ENCODE assay signal across 1 cellular context in genomic region chr2:234550511-234551107, GRCh38.
TF ChIP-seq lines count a peak whose summit lies in the region.

No MANE protein-coding gene starts in this region.

TF ChIP-seq in HepG2, 621 proteins besides CTCF, POLR2A, EP300 and RAD21 (continued from another document and continues in another):
- TF ChIP-seq, protein P1, sequence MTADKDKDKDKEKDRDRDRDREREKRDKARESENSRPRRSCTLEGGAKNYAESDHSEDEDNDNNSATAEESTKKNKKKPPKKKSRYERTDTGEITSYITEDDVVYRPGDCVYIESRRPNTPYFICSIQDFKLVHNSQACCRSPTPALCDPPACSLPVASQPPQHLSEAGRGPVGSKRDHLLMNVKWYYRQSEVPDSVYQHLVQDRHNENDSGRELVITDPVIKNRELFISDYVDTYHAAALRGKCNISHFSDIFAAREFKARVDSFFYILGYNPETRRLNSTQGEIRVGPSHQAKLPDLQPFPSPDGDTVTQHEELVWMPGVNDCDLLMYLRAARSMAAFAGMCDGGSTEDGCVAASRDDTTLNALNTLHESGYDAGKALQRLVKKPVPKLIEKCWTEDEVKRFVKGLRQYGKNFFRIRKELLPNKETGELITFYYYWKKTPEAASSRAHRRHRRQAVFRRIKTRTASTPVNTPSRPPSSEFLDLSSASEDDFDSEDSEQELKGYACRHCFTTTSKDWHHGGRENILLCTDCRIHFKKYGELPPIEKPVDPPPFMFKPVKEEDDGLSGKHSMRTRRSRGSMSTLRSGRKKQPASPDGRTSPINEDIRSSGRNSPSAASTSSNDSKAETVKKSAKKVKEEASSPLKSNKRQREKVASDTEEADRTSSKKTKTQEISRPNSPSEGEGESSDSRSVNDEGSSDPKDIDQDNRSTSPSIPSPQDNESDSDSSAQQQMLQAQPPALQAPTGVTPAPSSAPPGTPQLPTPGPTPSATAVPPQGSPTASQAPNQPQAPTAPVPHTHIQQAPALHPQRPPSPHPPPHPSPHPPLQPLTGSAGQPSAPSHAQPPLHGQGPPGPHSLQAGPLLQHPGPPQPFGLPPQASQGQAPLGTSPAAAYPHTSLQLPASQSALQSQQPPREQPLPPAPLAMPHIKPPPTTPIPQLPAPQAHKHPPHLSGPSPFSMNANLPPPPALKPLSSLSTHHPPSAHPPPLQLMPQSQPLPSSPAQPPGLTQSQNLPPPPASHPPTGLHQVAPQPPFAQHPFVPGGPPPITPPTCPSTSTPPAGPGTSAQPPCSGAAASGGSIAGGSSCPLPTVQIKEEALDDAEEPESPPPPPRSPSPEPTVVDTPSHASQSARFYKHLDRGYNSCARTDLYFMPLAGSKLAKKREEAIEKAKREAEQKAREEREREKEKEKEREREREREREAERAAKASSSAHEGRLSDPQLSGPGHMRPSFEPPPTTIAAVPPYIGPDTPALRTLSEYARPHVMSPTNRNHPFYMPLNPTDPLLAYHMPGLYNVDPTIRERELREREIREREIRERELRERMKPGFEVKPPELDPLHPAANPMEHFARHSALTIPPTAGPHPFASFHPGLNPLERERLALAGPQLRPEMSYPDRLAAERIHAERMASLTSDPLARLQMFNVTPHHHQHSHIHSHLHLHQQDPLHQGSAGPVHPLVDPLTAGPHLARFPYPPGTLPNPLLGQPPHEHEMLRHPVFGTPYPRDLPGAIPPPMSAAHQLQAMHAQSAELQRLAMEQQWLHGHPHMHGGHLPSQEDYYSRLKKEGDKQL (CRISPR knock-in tag; IDR thresholded peaks at IDR 0.05; ENCODE audit: low read depth) = no peak
- TF ChIP-seq HOXA5 (CRISPR knock-in tag; IDR thresholded peaks at IDR 0.05) (no peak), CBFB (CRISPR knock-in tag; IDR thresholded peaks at IDR 0.05) (peak; percentile 75; the same call in 1 of the 2 replicates), DMTF1 (CRISPR knock-in tag; IDR thresholded peaks at IDR 0.05) (no peak), AFF4 (CRISPR knock-in tag; IDR thresholded peaks at IDR 0.05) (no peak), IRF2 (CRISPR knock-in tag; IDR thresholded peaks at IDR 0.05) (0 out of 2 replicates have a peak, but pooled peaks have one; percentile 30), BCLAF1 (IDR thresholded peaks at IDR 0.05) (no peak), ZNF362 (CRISPR knock-in tag; IDR thresholded peaks at IDR 0.05; ENCODE audit: borderline replicate concordance) (no peak), NR1H2 (CRISPR knock-in tag; IDR thresholded peaks at IDR 0.05; ENCODE audit: borderline replicate concordance, low read depth) (no peak), NR2F6 (IDR thresholded peaks at IDR 0.05) (no peak), NR2F6 (CRISPR knock-in tag; IDR thresholded peaks at IDR 0.05) (0 out of 2 replicates have a peak, but pooled peaks have one; percentile 33), REPIN1 (CRISPR knock-in tag; IDR thresholded peaks at IDR 0.05; ENCODE audit: borderline replicate concordance, low read depth) (peak; percentile 74), ZNF775 (CRISPR knock-in tag; IDR thresholded peaks at IDR 0.05; ENCODE audit: borderline replicate concordance) (no peak), MEIS2 (CRISPR knock-in tag; IDR thresholded peaks at IDR 0.05) (no peak), ZNF10 (CRISPR knock-in tag; IDR thresholded peaks at IDR 0.05; ENCODE audit: borderline replicate concordance, low read depth) (no peak), ZMYM3 (CRISPR knock-in tag; IDR thresholded peaks at IDR 0.05) (0 out of 2 replicates have a peak, but pooled peaks have one; percentile 23), ZNF761 (CRISPR knock-in tag; conservative IDR thresholded peaks at IDR 0.05) (no peak), ZNF598 (CRISPR knock-in tag; IDR thresholded peaks at IDR 0.05; ENCODE audit: borderline replicate concordance) (0 out of 2 replicates have a peak, but pooled peaks have one; percentile 29), ZNF34 (CRISPR knock-in tag; IDR thresholded peaks at IDR 0.05; ENCODE audit: borderline replicate concordance) (0 out of 2 replicates have a peak, but pooled peaks have one; percentile 65), CBX5 (CRISPR knock-in tag; IDR thresholded peaks at IDR 0.05; ENCODE audit: borderline replicate concordance) (peak; percentile 80; the same call in 1 of the 2 replicates), PHF21A (CRISPR knock-in tag; IDR thresholded peaks at IDR 0.05) (peak; percentile 13; the same call in 1 of the 2 replicates), ZNF772 (CRISPR knock-in tag; IDR thresholded peaks at IDR 0.05) (0 out of 2 replicates have a peak, but pooled peaks have one; percentile 38), THRA (CRISPR knock-in tag; IDR thresholded peaks at IDR 0.05; ENCODE audit: borderline replicate concordance) (peak; percentile 69; the same call in 1 of the 2 replicates), ZSCAN25 (CRISPR knock-in tag; IDR thresholded peaks at IDR 0.05) (no peak), KDM2A (CRISPR knock-in tag; IDR thresholded peaks at IDR 0.05; ENCODE audit: borderline replicate concordance, low read depth) (peak; percentile 85), ATF6 (CRISPR knock-in tag; conservative IDR thresholded peaks at IDR 0.05) (0 out of 2 replicates have a peak, but pooled peaks have one; percentile 37), ZNF101 (CRISPR knock-in tag; IDR thresholded peaks at IDR 0.05; ENCODE audit: borderline replicate concordance, low read depth) (no peak), MEF2D (CRISPR knock-in tag; IDR thresholded peaks at IDR 0.05) (no peak; the same call in 1 of the 2 replicates), FOXC1 (CRISPR knock-in tag; IDR thresholded peaks at IDR 0.05; ENCODE audit: borderline replicate concordance) (peak; percentile 90)
- TF ChIP-seq, protein P2, sequence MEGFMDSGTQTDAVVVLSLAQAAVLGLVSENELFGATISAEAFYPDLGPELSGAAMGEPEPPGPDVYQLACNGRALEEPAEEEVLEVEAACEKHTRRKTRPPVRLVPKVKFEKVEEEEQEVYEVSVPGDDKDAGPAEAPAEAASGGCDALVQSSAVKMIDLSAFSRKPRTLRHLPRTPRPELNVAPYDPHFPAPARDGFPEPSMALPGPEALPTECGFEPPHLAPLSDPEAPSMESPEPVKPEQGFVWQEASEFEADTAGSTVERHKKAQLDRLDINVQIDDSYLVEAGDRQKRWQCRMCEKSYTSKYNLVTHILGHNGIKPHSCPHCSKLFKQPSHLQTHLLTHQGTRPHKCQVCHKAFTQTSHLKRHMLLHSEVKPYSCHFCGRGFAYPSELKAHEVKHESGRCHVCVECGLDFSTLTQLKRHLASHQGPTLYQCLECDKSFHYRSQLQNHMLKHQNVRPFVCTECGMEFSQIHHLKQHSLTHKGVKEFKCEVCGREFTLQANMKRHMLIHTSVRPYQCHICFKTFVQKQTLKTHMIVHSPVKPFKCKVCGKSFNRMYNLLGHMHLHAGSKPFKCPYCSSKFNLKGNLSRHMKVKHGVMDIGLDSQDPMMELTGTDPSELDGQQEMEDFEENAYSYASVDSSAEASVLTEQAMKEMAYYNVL (CRISPR knock-in tag; IDR thresholded peaks at IDR 0.05; ENCODE audit: borderline replicate concordance) = no peak
- TF ChIP-seq, protein P3, sequence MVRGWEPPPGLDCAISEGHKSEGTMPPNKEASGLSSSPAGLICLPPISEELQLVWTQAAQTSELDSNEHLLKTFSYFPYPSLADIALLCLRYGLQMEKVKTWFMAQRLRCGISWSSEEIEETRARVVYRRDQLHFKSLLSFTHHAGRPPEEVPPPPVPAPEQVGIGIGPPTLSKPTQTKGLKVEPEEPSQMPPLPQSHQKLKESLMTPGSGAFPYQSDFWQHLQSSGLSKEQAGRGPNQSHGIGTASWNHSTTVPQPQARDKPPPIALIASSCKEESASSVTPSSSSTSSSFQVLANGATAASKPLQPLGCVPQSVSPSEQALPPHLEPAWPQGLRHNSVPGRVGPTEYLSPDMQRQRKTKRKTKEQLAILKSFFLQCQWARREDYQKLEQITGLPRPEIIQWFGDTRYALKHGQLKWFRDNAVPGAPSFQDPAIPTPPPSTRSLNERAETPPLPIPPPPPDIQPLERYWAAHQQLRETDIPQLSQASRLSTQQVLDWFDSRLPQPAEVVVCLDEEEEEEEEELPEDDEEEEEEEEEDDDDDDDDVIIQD (CRISPR knock-in tag; IDR thresholded peaks at IDR 0.05; ENCODE audit: low read depth) = peak; percentile 61; the same call in 1 of the 2 replicates
